ENCODE assay signal across 15 cellular contexts in the genomic region with DNA sequence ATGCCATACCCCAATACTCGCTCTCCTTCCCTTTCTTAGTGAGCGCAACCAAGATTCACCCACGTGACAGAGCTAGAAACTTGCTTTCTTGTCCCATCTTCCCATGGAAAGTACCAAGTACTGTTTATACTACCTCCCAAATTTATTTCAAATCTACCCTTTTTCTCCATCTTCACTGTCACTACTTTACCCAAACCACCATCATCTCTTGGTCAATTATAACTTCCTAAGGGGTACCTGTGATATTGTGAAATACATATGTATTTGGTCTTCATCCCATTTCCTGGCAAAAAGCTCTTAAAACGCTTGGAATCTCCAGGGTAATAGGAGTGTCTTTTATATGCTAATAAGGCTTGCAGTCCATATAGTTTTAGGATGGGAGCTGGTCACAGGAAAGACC.
"Had no signal": no experiment of that assay in that cellular context is flagged by ENCODE, and none has a peak within 500 bp of the region (broad histone marks: within the 10 kb centered on the region; RNA-seq: fewer than 3 reads in every experiment).

No MANE protein-coding gene starts in this region.

- H3K4me1 Mint-ChIP-seq: nephron progenitor cell had no signal

- H3K27me3 Mint-ChIP-seq: activated CD4-positive, alpha-beta memory T cell treated with anti-CD3 and anti-CD28 coated beads for 36 hours; activated CD4-positive, alpha-beta T cell treated with anti-CD3 and anti-CD28 coated beads for 36 hours; progenitor cell of endocrine pancreas; T-helper 17 cell had no signal

- DNase-seq: activated CD4-positive, alpha-beta memory T cell treated with anti-CD3 and anti-CD28 coated beads for 36 hours; activated CD4-positive, alpha-beta T cell treated with anti-CD3 and anti-CD28 coated beads for 36 hours; activated gamma-delta T cell treated with Interleukin-2 at 50 U/mL for 16 hours; endodermal cell; erythroblast; gastrocnemius medialis; heart left ventricle; immature natural killer cell; nephron progenitor cell; right cardiac atrium; stimulated activated CD4-positive, alpha-beta T cell treated with anti-CD3 and anti-CD28 coated beads, Interleukin-4, amount 100 ng/mL, for 24 hours; stomach; T-helper 17 cell; WERI-Rb-1 had no signal

- H3K27ac Mint-ChIP-seq: activated CD4-positive, alpha-beta memory T cell treated with anti-CD3 and anti-CD28 coated beads for 36 hours; activated CD4-positive, alpha-beta T cell treated with anti-CD3 and anti-CD28 coated beads for 36 hours; endodermal cell; nephron progenitor cell; progenitor cell of endocrine pancreas; T-helper 17 cell had no signal

- H3K9me3 Mint-ChIP-seq: activated CD4-positive, alpha-beta memory T cell treated with anti-CD3 and anti-CD28 coated beads for 36 hours; immature natural killer cell; nephron progenitor cell had no signal

- ATAC-seq: activated CD4-positive, alpha-beta T cell treated with anti-CD3 and anti-CD28 coated beads for 36 hours; gastrocnemius medialis; heart left ventricle; right cardiac atrium had no signal

- H3K4me3 Mint-ChIP-seq: activated CD4-positive, alpha-beta memory T cell treated with anti-CD3 and anti-CD28 coated beads for 36 hours; activated CD4-positive, alpha-beta T cell treated with anti-CD3 and anti-CD28 coated beads for 36 hours; endodermal cell; immature natural killer cell; nephron progenitor cell; T-helper 17 cell had no signal
